23 cellular contexts compared by ENCODE assay signal in the genomic region with DNA sequence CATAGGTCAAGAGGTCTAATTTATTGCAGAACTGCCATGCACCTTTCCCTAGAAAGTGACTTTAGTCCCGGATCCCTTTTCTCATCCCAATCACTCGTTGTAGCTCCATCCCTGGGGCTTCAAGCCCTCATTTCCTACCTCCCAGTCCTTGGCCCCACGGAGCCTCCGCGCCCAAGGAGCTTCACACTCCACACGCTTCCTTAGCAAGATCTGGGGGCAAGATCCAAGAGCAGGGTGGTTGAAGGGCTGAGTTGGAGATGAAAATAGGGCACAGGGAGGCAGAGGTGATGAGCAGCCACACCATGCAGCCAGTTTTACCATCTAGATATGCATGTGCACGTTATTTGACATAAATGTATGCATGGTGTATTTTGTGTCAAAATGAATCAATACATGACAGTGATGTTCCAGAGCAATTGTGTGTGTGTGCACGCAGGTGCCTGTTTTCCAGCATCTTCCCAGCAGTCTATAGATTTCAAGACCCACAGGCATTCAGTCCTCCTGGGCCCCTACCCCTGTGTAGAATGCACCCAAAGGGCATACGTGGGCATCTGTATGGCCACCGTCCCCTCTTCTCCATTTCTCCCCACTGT. TPM values are rescaled to one million over a fixed set of nuclear protein-coding genes. Genes with fewer than 3 reads are reported as not detected.
"Had no signal": no experiment of that assay in that cellular context is flagged by ENCODE, and none has a peak within 500 bp of the region (broad histone marks: within the 10 kb centered on the region; RNA-seq: fewer than 3 reads in every experiment).

No MANE protein-coding gene starts in this region.

- H3K27ac ChIP-seq: SJSA1 had no signal

- H3K4me3 ChIP-seq: MG63, SJSA1 had no signal

- H3K4me1 ChIP-seq: SJSA1 had no signal

- DNase-seq: activated CD4-positive, alpha-beta memory T cell treated with anti-CD3 and anti-CD28 coated beads for 36 hours; activated CD4-positive, alpha-beta T cell treated with anti-CD3 and anti-CD28 coated beads, Interleukin-2, amount 10 ng/mL, durations not matched to agents 7 days and 5 days; activated gamma-delta T cell; activated naive CD4-positive, alpha-beta T cell treated with anti-CD3 and anti-CD28 coated beads for 36 hours; amygdala; MG63; MV-4-11; NCI-H1105; NCI-H1436; NCI-H1694 treated with DMSO at 0.1 percent for 48 hours; NCI-H2081; NCI-H510A treated with DMSO at 0.1 percent for 48 hours; NCI-H69; PC-3; SHP77; SW 1271 had no signal

- H3K9me3 ChIP-seq: MG63, SJSA1 had no signal

- H3K27me3 ChIP-seq: MG63 had no signal

- H3K36me3 ChIP-seq: MG63, SJSA1 had no signal

- ATAC-seq: PC-3, SK-N-SH treated with all-trans-retinoic acid at 6 μM for 48 hours, WTC11 had no signal

RNA-seq across cellular contexts. Expression of a gene that starts 6.0 kb away (rescaled TPM):
- total RNA-seq: activated CD4-positive, alpha-beta memory T cell treated with anti-CD3 and anti-CD28 coated beads for 36 hours; activated CD8-positive, alpha-beta memory T cell treated with anti-CD3 and anti-CD28 coated beads for 36 hours; activated naive CD4-positive, alpha-beta T cell treated with anti-CD3 and anti-CD28 coated beads for 36 hours; activated T-helper 1 cell treated with anti-CD3 and anti-CD28 coated beads, Interleukin-12 subunit alpha, Interleukin-12 subunit beta, Interleukin-2, Interleukin-4 antibody, amounts not matched to agents 30 ng/mL and 10 ng/mL and 1 ng/mL, durations not matched to agents 14 hours and 24 hours and 36 hours; SJSA1; T-helper 1 cell treated with Interleukin-12 subunit alpha and Interleukin-12 subunit beta and Interleukin-4 antibody, amounts not matched to agents 30 ng/mL and 1 ng/mL, for 36 hours had no signal

RNA-seq across cellular contexts. Expression of a gene that starts 42.0 kb away (rescaled TPM):
- total RNA-seq: activated CD4-positive, alpha-beta memory T cell treated with anti-CD3 and anti-CD28 coated beads for 36 hours; activated CD4-positive, alpha-beta T cell treated with anti-CD3 and anti-CD28 coated beads, Interleukin-2, amount 10 ng/mL, durations not matched to agents 7 days and 5 days; activated CD8-positive, alpha-beta memory T cell treated with anti-CD3 and anti-CD28 coated beads for 36 hours; activated naive CD4-positive, alpha-beta T cell treated with anti-CD3 and anti-CD28 coated beads for 36 hours; activated T-helper 1 cell treated with anti-CD3 and anti-CD28 coated beads, Interleukin-12 subunit alpha, Interleukin-12 subunit beta, Interleukin-2, Interleukin-4 antibody, amounts not matched to agents 30 ng/mL and 10 ng/mL and 1 ng/mL, durations not matched to agents 14 hours and 24 hours and 36 hours; astrocyte; PC-3; SJSA1; T-helper 1 cell treated with Interleukin-12 subunit alpha and Interleukin-12 subunit beta and Interleukin-4 antibody, amounts not matched to agents 30 ng/mL and 1 ng/mL, for 36 hours; WTC11 had no signal

RNA-seq across cellular contexts. Expression of a gene that starts 47.7 kb away (rescaled TPM):
- total RNA-seq: activated CD4-positive, alpha-beta memory T cell treated with anti-CD3 and anti-CD28 coated beads for 36 hours; activated CD4-positive, alpha-beta T cell treated with anti-CD3 and anti-CD28 coated beads, Interleukin-2, amount 10 ng/mL, durations not matched to agents 7 days and 5 days; activated CD8-positive, alpha-beta memory T cell treated with anti-CD3 and anti-CD28 coated beads for 36 hours; activated naive CD4-positive, alpha-beta T cell treated with anti-CD3 and anti-CD28 coated beads for 36 hours; activated T-helper 1 cell treated with anti-CD3 and anti-CD28 coated beads, Interleukin-12 subunit alpha, Interleukin-12 subunit beta, Interleukin-2, Interleukin-4 antibody, amounts not matched to agents 30 ng/mL and 10 ng/mL and 1 ng/mL, durations not matched to agents 14 hours and 24 hours and 36 hours; astrocyte; PC-3; SJSA1; T-helper 1 cell treated with Interleukin-12 subunit alpha and Interleukin-12 subunit beta and Interleukin-4 antibody, amounts not matched to agents 30 ng/mL and 1 ng/mL, for 36 hours; WTC11 had no signal
